In genomic region chr10:112249722-112250121, GRCh38 we compare ENCODE assay signal across 39 cellular contexts. TPM values are rescaled to one million over a fixed set of nuclear protein-coding genes. Genes with fewer than 3 reads are reported as not detected.
"Had no signal": no experiment of that assay in that cellular context is flagged by ENCODE, and none has a peak within 500 bp of the region (broad histone marks: within the 10 kb centered on the region; RNA-seq: fewer than 3 reads in every experiment).

No MANE protein-coding gene starts in this region.

- FAIRE-seq: astrocyte, bronchial epithelial cell had no signal

- ATAC-seq: activated naive CD8-positive, alpha-beta T cell treated with anti-CD3 and anti-CD28 coated beads, Interleukin-2, amount 50 U/mL, for 24 hours; activated T-cell treated with anti-CD3 and anti-CD28 coated beads, Interleukin-2, amount 50 U/mL, for 4 hours; activated T-cell treated with anti-CD3 and anti-CD28 coated beads, Interleukin-2, amount 50 U/mL, for 72 hours; activated T-helper 17 cell treated with anti-CD3 and anti-CD28 coated beads, Interleukin-2, amount 50 U/mL, for 72 hours; body of pancreas had no signal

- H3K4me1 ChIP-seq: adrenal gland, ascending aorta, body of pancreas, breast epithelium had no signal

- H3K27ac ChIP-seq: adrenal gland, ascending aorta, body of pancreas, brain microvascular endothelial cell, breast epithelium, cardiac muscle cell had no signal

- H3K36me3 ChIP-seq: adrenal gland, ascending aorta, brain microvascular endothelial cell, breast epithelium, cardiac muscle cell had no signal

- H3K9me3 ChIP-seq: adrenal gland had no signal

- H3K4me3 ChIP-seq: adrenal gland, ascending aorta, body of pancreas, breast epithelium, cardiac muscle cell had no signal

- H3K27me3 ChIP-seq: adrenal gland, ascending aorta, body of pancreas, brain microvascular endothelial cell, breast epithelium, cardiac muscle cell had no signal

- DNase-seq: activated effector memory CD4-positive, alpha-beta T cell treated with anti-CD3 and anti-CD28 coated beads, Interleukin-2, amount 50 U/mL, for 16 hours; activated effector memory CD4-positive, alpha-beta T cell treated with Interleukin-2 at 50 U/mL for 16 hours; activated gamma-delta T cell; activated gamma-delta T cell treated with Interleukin-2 at 50 U/mL for 16 hours; activated naive CD4-positive, alpha-beta T cell; activated naive CD4-positive, alpha-beta T cell treated with anti-CD3 and anti-CD28 coated beads for 36 hours; activated naive CD4-positive, alpha-beta T cell treated with anti-CD3 and anti-CD28 coated beads, Interleukin-2, amount 10 ng/mL, durations not matched to agents 7 days and 5 days; activated naive CD4-positive, alpha-beta T cell treated with anti-CD3 and anti-CD28 coated beads, Interleukin-2, amount 50 U/mL, for 16 hours; activated naive CD4-positive, alpha-beta T cell treated with Interleukin-2 at 50 U/mL for 16 hours; activated naive CD8-positive, alpha-beta T cell treated with anti-CD3 and anti-CD28 coated beads for 36 hours; activated naive CD8-positive, alpha-beta T cell treated with anti-CD3 and anti-CD28 coated beads, Interleukin-2, amount 10 ng/mL, durations not matched to agents 7 days and 5 days; activated naive CD8-positive, alpha-beta T cell treated with anti-CD3 and anti-CD28 coated beads, Interleukin-2, amount 50 U/mL, for 24 hours; activated T-cell treated with anti-CD3 and anti-CD28 coated beads, Interleukin-2, amount 50 U/mL, for 1 hour; activated T-cell treated with anti-CD3 and anti-CD28 coated beads, Interleukin-2, amount 50 U/mL, for 24 hours; activated T-cell treated with anti-CD3 and anti-CD28 coated beads, Interleukin-2, amount 50 U/mL, for 4 hours; activated T-cell treated with anti-CD3 and anti-CD28 coated beads, Interleukin-2, amount 50 U/mL, for 48 hours; activated T-cell treated with anti-CD3 and anti-CD28 coated beads, Interleukin-2, amount 50 U/mL, for 72 hours; adrenal gland; amniotic stem cell; amygdala; anterior cingulate cortex; aorta; body of pancreas; brain microvascular endothelial cell; caudate nucleus; central memory CD4-positive, alpha-beta T cell; cerebellar nuclear complex had no signal

RNA-seq across cellular contexts. Expression of gene TECTB, which starts 33.5 kb away (rescaled TPM):
- total RNA-seq: activated naive CD4-positive, alpha-beta T cell treated with anti-CD3 and anti-CD28 coated beads for 36 hours; activated naive CD4-positive, alpha-beta T cell treated with anti-CD3 and anti-CD28 coated beads, Interleukin-2, amount 50 U/mL, for 72 hours; activated naive CD8-positive, alpha-beta T cell treated with anti-CD3 and anti-CD28 coated beads for 36 hours; activated naive CD8-positive, alpha-beta T cell treated with anti-CD3 and anti-CD28 coated beads, Interleukin-2, amount 10 ng/mL, durations not matched to agents 7 days and 5 days; activated T-cell treated with anti-CD3 and anti-CD28 coated beads, Interleukin-2, amount 50 U/mL, for 4 hours; activated T-cell treated with anti-CD3 and anti-CD28 coated beads, Interleukin-2, amount 50 U/mL, for 72 hours; activated T-helper 1 cell treated with anti-CD3 and anti-CD28 coated beads, Interleukin-12 subunit alpha, Interleukin-12 subunit beta, Interleukin-2, Interleukin-4 antibody, amounts not matched to agents 30 ng/mL and 10 ng/mL and 1 ng/mL, durations not matched to agents 14 hours and 24 hours and 36 hours; activated T-helper 17 cell treated with anti-CD3 and anti-CD28 coated beads, Interleukin-2, amount 50 U/mL, for 72 hours; activated T-helper 2 cell treated with anti-CD3 and anti-CD28 coated beads, Interferon-gamma antibody, Interleukin-2, Interleukin-4, amounts not matched to agents 10 μg/mL and 5 μg/mL and 100 μg/mL, durations not matched to agents 14 hours and 24 hours and 36 hours; adrenal gland; aorta; ascending aorta; astrocyte; body of pancreas; breast epithelium; bronchial epithelial cell; cardiac muscle cell; cardiac septum; cerebellum; chondrocyte had no signal
- polyA plus RNA-seq: adrenal gland, aorta, cardiac muscle cell had no signal
